20 cellular contexts compared by ENCODE assay signal in the genomic region with DNA sequence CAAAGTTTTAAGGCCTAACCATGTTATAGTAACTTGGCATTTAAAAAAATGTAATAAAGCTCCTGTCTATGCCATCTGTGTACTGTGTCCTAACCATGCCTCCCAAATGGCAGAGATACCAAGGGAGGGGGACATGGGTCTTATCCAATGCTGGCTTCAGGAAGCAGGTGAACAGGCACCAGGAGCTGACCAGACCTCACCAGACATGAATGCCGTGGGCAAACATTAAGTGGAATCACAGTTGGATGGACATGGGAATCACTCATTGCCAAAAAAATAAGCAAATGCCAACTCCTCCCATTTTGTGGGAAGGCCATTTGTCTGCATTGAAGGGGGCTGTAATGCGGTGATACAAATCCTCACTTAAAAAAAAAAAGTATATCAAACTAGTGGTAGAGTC. TPM values are rescaled to one million over a fixed set of nuclear protein-coding genes. Genes with fewer than 3 reads are reported as not detected.
A peak's percentile ranks its signal among the peaks of the same experiment; 100 is the strongest.
DNase-seq lines count a peak whose midpoint lies in the region; ATAC-seq, FAIRE-seq and TF ChIP-seq lines count a peak whose summit lies in the region.
"Had no signal": no experiment of that assay in that cellular context is flagged by ENCODE, and none has a peak within 500 bp of the region (broad histone marks: within the 10 kb centered on the region; RNA-seq: fewer than 3 reads in every experiment).

No MANE protein-coding gene starts in this region.

- H3K4me3 ChIP-seq in HepG2 (replicated peaks in 1 of 3; ENCODE audit: insufficient read depth in 1 of 3, low read depth in 2 of 3, low read length in 3 of 3) (no peak overlapping the region), right lobe of liver (no peak overlapping the region), HAP-1 (no peak overlapping the region)
- H3K4me3 ChIP-seq: GM23248 had no signal

- POLR2A ChIA-PET in HepG2 (lab: Yijun Ruan, JAX) = no interaction called here

- TF ChIP-seq EP300 in HepG2 (IDR thresholded peaks at IDR 0.05; ENCODE audit: low read depth in 2 of 2, low read length in 2 of 2) (no peak), HepG2 (CRISPR knock-in tag; IDR thresholded peaks at IDR 0.05; ENCODE audit: borderline replicate concordance) (no peak)

- no peaks in the 10 kb centered on the region for H4K20me1 ChIP-seq in HepG2 (ENCODE audit: insufficient read depth, low read length)

- DNase-seq in HepG2 (ENCODE audit: low spot score) (no peak), right lobe of liver (no peak), substantia nigra (lab: John Stamatoyannopoulos, UW) (no peak), HAP-1 (ENCODE audit: low spot score in 2 of 2) (no peak), NCI-H2029 treated with DMSO at 0.1 percent for 48 hours (lab: John Stamatoyannopoulos, UW) (no peak)
- DNase-seq: ACHN; Caco-2; CD4-positive, alpha-beta T cell; DMS153; DMS79; GDM1; GM23248; HCEC 1CT had no signal

- ATAC-seq in HepG2 (no peak), right lobe of liver (no peak), SK-N-SH treated with all-trans-retinoic acid at 6 μM for 48 hours (peak; percentile 27; the same call in 1 of the 3 replicates)

- TF ChIP-seq POLR2A in HepG2 (IDR thresholded peaks at IDR 0.05; ENCODE audit: insufficient read depth in 1 of 2, low read depth in 2 of 2, low read length in 2 of 2) = no peak
- no peak for TF ChIP-seq POLR2A in right lobe of liver (IDR thresholded peaks at IDR 0.05)

- WGBS in HepG2 (ENCODE audit: low lambda C conversion rate) = 97% methylated on average over 2 of the region's 2 CpGs
- 100% methylated on average over 1 of the region's 2 CpGs for WGBS in right lobe of liver (ENCODE audit: insufficient coverage, low coverage, low lambda C conversion rate, missing lambda C conversion rate)

- no peak overlapping the region for H3K4me2 ChIP-seq in HepG2 (ENCODE audit: low read depth, low read length)

- BruUV-seq in HepG2 (replicated peaks; lab: Mats Ljungman, UMichigan) = no TSS peak

- H3K27ac ChIP-seq in HepG2 (ENCODE audit: extremely low read length, insufficient read depth, low read length) = no peak overlapping the region
- no peak overlapping the region for H3K27ac ChIP-seq in right lobe of liver
- H3K27ac ChIP-seq in substantia nigra (ENCODE audit: low read depth, low read length, poor library complexity, severe bottlenecking) = peak overlapping the region; percentile 85
- H3K27ac ChIP-seq: C4-2B, GM23248, HL-60 had no signal

- no peak overlapping the region for H2AFZ ChIP-seq in HepG2 (ENCODE audit: low read length)
- H2AFZ ChIP-seq: GM23248 had no signal

- H3K9me3 ChIP-seq in HepG2 (ENCODE audit: low read length) (no peaks in the 10 kb centered on the region), right lobe of liver (no peaks in the 10 kb centered on the region), HAP-1 (no peaks in the 10 kb centered on the region)
- H3K9me3 ChIP-seq: Caco-2 had no signal

- no peak overlapping the region for H3K9ac ChIP-seq in HepG2 (ENCODE audit: insufficient read depth, low read depth, low read length)
- H3K9ac ChIP-seq: GM23248 had no signal

- no peak for FAIRE-seq in HepG2 (lab: Jason Lieb, UNC)
- FAIRE-seq: A204.1, GM12892, GM18507, HTR-8/SVneo had no signal

- H3K27me3 ChIP-seq in HepG2 (ENCODE audit: control insufficient read depth in 1 of 2, insufficient read depth in 2 of 2, low read length in 2 of 2) = no peaks in the 10 kb centered on the region
- H3K27me3 ChIP-seq in right lobe of liver = no peaks in the 10 kb centered on the region
- no peaks in the 10 kb centered on the region for H3K27me3 ChIP-seq in HAP-1 (ENCODE audit: low read depth)

- TF ChIP-seq CTCF in HepG2 (CRISPR knock-in tag; IDR thresholded peaks at IDR 0.05) = no peak
- TF ChIP-seq CTCF in right lobe of liver (IDR thresholded peaks at IDR 0.05) = no peak

- H3K4me1 ChIP-seq in HepG2 (ENCODE audit: insufficient read depth, low read length) (peaks cover 14% of the 10 kb centered on the region), right lobe of liver (peaks cover 0 to 12% (median 4%) of the 10 kb centered on the region in 4 donors), HAP-1 (peaks cover 16% of the 10 kb centered on the region)
- H3K4me1 ChIP-seq: Caco-2 had no signal

- CTCF ChIA-PET in HepG2 (lab: Yijun Ruan, JAX; ENCODE audit: low intra/inter-chr PET ratio, low total read pairs) = no interaction called here

- in situ Hi-C loops in HepG2 (cut with HindIII; ENCODE audit: extremely low pct_ligation_motif_present, low pct_unique_long_range_greater_than_20kb) (loop anchor here (25.0 kb wide), 1 partner anchor 102 kb away; no protein-coding TSS in a partner anchor), HAP-1 (cut with MboI; ENCODE audit: low sequenced_read_pairs) (no loop called here)

- H3K79me2 ChIP-seq in HepG2 (ENCODE audit: insufficient read depth, low read length) = peaks cover 27% of the 10 kb centered on the region

- TF ChIP-seq RAD21 in HepG2 (CRISPR knock-in tag; IDR thresholded peaks at IDR 0.05) = no peak

- H3K36me3 ChIP-seq in HepG2 (replicated peaks in 1 of 2; ENCODE audit: control insufficient read depth in 1 of 2, insufficient read depth in 2 of 2, low read length in 2 of 2) (peaks cover 29 to 91% of the 10 kb centered on the region in 2 experiments), right lobe of liver (peaks cover 0 to 58% (median 25%) of the 10 kb centered on the region in 4 donors), HAP-1 (replicated peaks) (peaks cover 3% of the 10 kb centered on the region; the same call in 1 of the 2 replicates)

- intact Hi-C loops in HepG2 (cut with micrococcal nuclease; ENCODE audit: unreplicated experiment) (no loop called here), right lobe of liver (cut with DNase I) (no loop called here)

TF ChIP-seq in HepG2, 621 proteins besides CTCF, POLR2A, EP300 and RAD21:
- TF ChIP-seq AGO2 (optimal IDR thresholded peaks at IDR 0.05; ENCODE audit: low read depth, low read length) (peak; percentile 29), RBFOX2 (IDR thresholded peaks at IDR 0.05; ENCODE audit: low read depth, low read length) (peak; percentile 15; the same call in 1 of the 2 replicates), MLLT10 (CRISPR knock-in tag; IDR thresholded peaks at IDR 0.05) (no peak)

TF ChIP-seq in SK-N-SH treated with all-trans-retinoic acid at 6 μM for 48 hours, 23 proteins besides CTCF, POLR2A, EP300 and RAD21:
- no peak for TF ChIP-seq ZC3H10 (CRISPR knock-in tag; IDR thresholded peaks at IDR 0.05)
- no peak for TF ChIP-seq SNAI2 (CRISPR knock-in tag; IDR thresholded peaks at IDR 0.05)
- TF ChIP-seq ZFP30 (CRISPR knock-in tag; IDR thresholded peaks at IDR 0.05) = no peak
- TF ChIP-seq ZNF565 (CRISPR knock-in tag; conservative IDR thresholded peaks at IDR 0.05; ENCODE audit: low read depth) = no peak
- TF ChIP-seq PPARA (CRISPR knock-in tag; IDR thresholded peaks at IDR 0.05; ENCODE audit: borderline replicate concordance) = no peak
- no peak for TF ChIP-seq CREB5 (CRISPR knock-in tag; IDR thresholded peaks at IDR 0.05; ENCODE audit: low read depth)
- TF ChIP-seq GLIS3 (CRISPR knock-in tag; IDR thresholded peaks at IDR 0.05) = no peak
- no peak for TF ChIP-seq ZNF70 (CRISPR knock-in tag; IDR thresholded peaks at IDR 0.05)

RNA-seq across cellular contexts. Expression of gene PROX1, which starts 22.9 kb away (rescaled TPM):
- total RNA-seq in HepG2 (2016; rRNA removed; fragmentation: Illumina TruSeq; extraction: Trizol) (30.2 and 48.5 TPM in 2 replicates), right lobe of liver (100 to 1,000 TPM in 4 of 6 experiments, 10 to 100 TPM in 2; 79.6 to 186 (median 164) TPM)
- 18.3 and 23.4 TPM in 2 replicates for total RNA-seq in HepG2 (2016; cell fraction: cytosol; rRNA removed; fragmentation: Illumina TruSeq; extraction: Trizol; ENCODE audit: low read depth)
- 30.0 and 40.1 TPM in 2 replicates for total RNA-seq in HepG2 (2016; cell fraction: insoluble cytoplasmic fraction; rRNA removed; fragmentation: Illumina TruSeq; extraction: Trizol)
- 37.4 and 49.2 TPM in 2 replicates for total RNA-seq in HepG2 (2016; cell fraction: membrane; rRNA removed; fragmentation: Illumina TruSeq; extraction: Trizol)
- 48.9 and 52.6 TPM in 2 replicates for total RNA-seq in HepG2 (2016; cell fraction: nucleus; rRNA removed; fragmentation: Illumina TruSeq; extraction: Trizol)
- polyA plus RNA-seq in HepG2 (2011; rRNA removed) = 10.0 and 12.3 TPM in 2 replicates
- 6.4 and 10.1 TPM in 2 replicates for polyA plus RNA-seq in HepG2 (2011; cell fraction: cytosol; rRNA removed)
- polyA plus RNA-seq in HepG2 (2011; cell fraction: nucleus; rRNA removed) = 24.5 and 25.6 TPM in 2 replicates
- 32.4 and 38.1 TPM in 2 replicates for polyA plus RNA-seq in HepG2 (2012)
- polyA plus RNA-seq in HepG2 (2016; cell fraction: cytosol; fragmentation: Illumina TruSeq; extraction: Trizol; ENCODE audit: low read depth) = 0.63 and 0.75 TPM in 2 replicates
- 32.3 and 34.3 TPM in 2 replicates for polyA plus RNA-seq in HepG2 (2016; cell fraction: insoluble cytoplasmic fraction; fragmentation: Illumina TruSeq; extraction: Trizol; ENCODE audit: low read depth)
- 2.9 and 3.5 TPM in 2 replicates for polyA plus RNA-seq in HepG2 (2016; cell fraction: membrane; fragmentation: Illumina TruSeq; extraction: Trizol; ENCODE audit: low read depth)
- polyA plus RNA-seq in HepG2 (2016; cell fraction: nucleus; fragmentation: Illumina TruSeq; extraction: Trizol; ENCODE audit: insufficient read depth, low read depth) = 47.2 and 51.1 TPM in 2 replicates
- 40.4 TPM in 1 of 2 replicates, not detected in the other for polyA minus RNA-seq in HepG2 (2011; rRNA and poly(A)+ RNA removed; ENCODE audit: low replicate concordance)
- 37.0 and 45.5 TPM in 2 replicates for polyA minus RNA-seq in HepG2 (2011; cell fraction: cytosol; rRNA and poly(A)+ RNA removed)
- 45.6 and 52.3 TPM in 2 replicates for polyA minus RNA-seq in HepG2 (2011; cell fraction: nucleus; rRNA and poly(A)+ RNA removed)
